8 cellular contexts compared by ENCODE assay signal in genomic region chr6:73129653-73130443, GRCh38.
A peak's percentile ranks its signal among the peaks of the same experiment; 100 is the strongest.
DNase-seq lines count a peak whose midpoint lies in the region; ATAC-seq and TF ChIP-seq lines count a peak whose summit lies in the region.

No MANE protein-coding gene starts in this region.

- peak; percentile 79 for DNase-seq in DMS153 treated with DMSO at 0.1 percent for 48 hours (lab: John Stamatoyannopoulos, UW; ENCODE audit: unreplicated experiment)
- peak; percentile 71 for DNase-seq in HPDE6-E6E7 (ENCODE audit: extremely low spot score)
- DNase-seq in PC-3 = peak; percentile 87
- DNase-seq in activated T-cell treated with anti-CD3 and anti-CD28 coated beads, Interleukin-2, amount 50 U/mL, for 48 hours = peak; percentile 86 to 89
- peak; percentile 82 for DNase-seq in fibroblast of pulmonary artery (ENCODE audit: low read depth)
- peak in 50 of 56 donors; percentile 6 to 87 (median 50) for DNase-seq in nucleus accumbens (lab: John Stamatoyannopoulos, UW)
- peak; percentile 90 for DNase-seq in superior temporal gyrus (ENCODE audit: extremely low spot score)

- intact Hi-C loops in PC-3 (cut with micrococcal nuclease) = loop anchor here (1.0 to 10.0 kb wide), 9 partner anchors 51 to 718 kb away; no protein-coding TSS in a partner anchor

- H3K9me3 ChIP-seq in PC-3 (ENCODE audit: low read length) = no peaks in the 10 kb centered on the region

- H3K9ac ChIP-seq in PC-3 (ENCODE audit: low read length) = no peak overlapping the region

- H3K4me1 ChIP-seq in PC-3 (ENCODE audit: insufficient read depth, low read length) = peaks cover 9% of the 10 kb centered on the region; the same call in 1 of the 2 replicates

- peak overlapping the region; percentile 46; the same call in 1 of the 2 replicates for H2AFZ ChIP-seq in PC-3 (ENCODE audit: low read length)

- 0 out of 2 replicates have a peak overlapping the region, but pooled peaks have one; percentile 5 for H3K4me3 ChIP-seq in PC-3 (ENCODE audit: low read length)
- H3K4me3 ChIP-seq in fibroblast of pulmonary artery (replicated peaks; ENCODE audit: low read depth, low read length) = no peak overlapping the region

- BruUV-seq in PC-3 (replicated peaks; lab: Mats Ljungman, UMichigan) = no TSS peak

- no peaks in the 10 kb centered on the region for H3K36me3 ChIP-seq in PC-3 (ENCODE audit: low read depth, low read length)

- no peaks in the 10 kb centered on the region for H3K9me2 ChIP-seq in PC-3 (replicated peaks; ENCODE audit: low read length)

- no peak overlapping the region for H3K27ac ChIP-seq in PC-3 (ENCODE audit: low read length)

- TF ChIP-seq CTCF in PC-3 (conservative IDR thresholded peaks at IDR 0.05; ENCODE audit: low read depth, low read length) (peak; percentile 95), fibroblast of pulmonary artery (IDR thresholded peaks at IDR 0.05; ENCODE audit: low read length, missing control alignments) (peak; percentile 100)

- H3K4me2 ChIP-seq in PC-3 (ENCODE audit: low read length) = peak overlapping the region; percentile 56

- ATAC-seq in GM21381 (IDR thresholded peaks at IDR 0.05; ENCODE audit: unreplicated experiment) = peak; percentile 87
- ATAC-seq in PC-3 = peak; percentile 93

- CTCF ChIA-PET in PC-3 (lab: Charles Lee) = interaction anchor here (0.5 to 0.7 kb wide), 4 partner anchors 100 to 513 kb away, joined by 3 to 5 read pairs (median 3); no protein-coding TSS in a partner anchor

- H3K79me2 ChIP-seq in PC-3 (ENCODE audit: low read length) = no peaks in the 10 kb centered on the region

- POLR2A ChIA-PET in PC-3 (lab: Charles Lee; ENCODE audit: unreplicated experiment) = no interaction called here

- H4K20me1 ChIP-seq in PC-3 (ENCODE audit: low read length) = no peaks in the 10 kb centered on the region

- no peaks in the 10 kb centered on the region for H3K27me3 ChIP-seq in PC-3 (ENCODE audit: low read length)

- no peaks in the 10 kb centered on the region for H3F3A ChIP-seq in PC-3 (ENCODE audit: low read length, unreplicated experiment)
